Comparison of ENCODE assay signal across 8 cellular contexts in genomic region chr20:33733654-33734576, GRCh38. TPM values are rescaled to one million over a fixed set of nuclear protein-coding genes. Genes with fewer than 3 reads are reported as not detected.
DNase-seq lines count a peak whose midpoint lies in the region; ATAC-seq and TF ChIP-seq lines count a peak whose summit lies in the region.

No MANE protein-coding gene starts in this region.

- peak; percentile 33 for DNase-seq in GM12865 (ENCODE audit: low read depth)
- DNase-seq in NOMO-1 (lab: John Stamatoyannopoulos, UW; ENCODE audit: unreplicated experiment in 2 of 2): peak; percentile 65 to 85
- DNase-seq in cardiac fibroblast (ENCODE audit: low read depth in 2 of 2): peak; percentile 84 to 86
- peak; percentile 59 to 74 for DNase-seq in lung microvascular endothelial cell (ENCODE audit: low read depth in 2 of 2)
- DNase-seq in uterus: no peak
- DNase-seq in activated gamma-delta T cell (lab: John Stamatoyannopoulos, UW): no peak

- H3K9me3 ChIP-seq in uterus: peaks cover 0 to 15% of the 10 kb centered on the region in 2 donors

- H3K36me3 ChIP-seq in uterus: no peaks in the 10 kb centered on the region

- H3K27me3 ChIP-seq in uterus: no peaks in the 10 kb centered on the region

- intact Hi-C loops in uterus (cut with DNase I; ENCODE audit: low total_unique reads): no loop called here

- H3K27ac ChIP-seq in uterus: peak overlapping the region; percentile 55 to 65

- TF ChIP-seq CTCF in GM12865 (IDR thresholded peaks at IDR 0.05; ENCODE audit: insufficient read depth, low read depth, low read length, missing control alignments) (no peak), cardiac fibroblast (IDR thresholded peaks at IDR 0.05; ENCODE audit: low read depth, low read length) (no peak), uterus (IDR thresholded peaks at IDR 0.05) (no peak)

- H3K4me3 ChIP-seq in GM12865 (ENCODE audit: low read depth, low read length) (peak overlapping the region; percentile 2), cardiac fibroblast (replicated peaks in 1 of 2; ENCODE audit: low read depth in 2 of 2, low read length in 2 of 2) (no peak overlapping the region), uterus (no peak overlapping the region)

- TF ChIP-seq POLR2A in uterus (IDR thresholded peaks at IDR 0.05): no peak

- H3K4me1 ChIP-seq in uterus: no peaks in the 10 kb centered on the region

- no peak for ATAC-seq in GM21737 (IDR thresholded peaks at IDR 0.05; ENCODE audit: unreplicated experiment)
- no peak for ATAC-seq in HG02970 (IDR thresholded peaks at IDR 0.05; ENCODE audit: low FRiP score, unreplicated experiment)

RNA-seq across cellular contexts. Expression of gene ZNF341, which starts 2.1 kb away (rescaled TPM):
- total RNA-seq in lung microvascular endothelial cell (0.44 and 0.99 TPM in 2 replicates), uterus (1 to 10 TPM; 1.2 to 3.3 (median 2.7) TPM)

RNA-seq across cellular contexts. Expression of gene PXMP4, which starts 13.8 kb away (rescaled TPM):
- total RNA-seq in lung microvascular endothelial cell (3.9 and 4.0 TPM in 2 replicates), uterus (10 to 100 TPM in 2 of 4 donors, 1 to 10 TPM in 2; 1.8 to 13.8 (median 10.7) TPM)

RNA-seq across cellular contexts. Expression of gene E2F1, which starts 47.7 kb away (rescaled TPM):
- 2.8 and 3.9 TPM in 2 replicates for total RNA-seq in lung microvascular endothelial cell
- total RNA-seq in uterus: 1 to 10 TPM in 2 of 4 donors, under 1 TPM in 1, not detected in 1; 0.51 to 7.3 (median 1.5) TPM

RNA-seq across cellular contexts. Expression of gene NECAB3, which starts 59.7 kb away (rescaled TPM):
- total RNA-seq in lung microvascular endothelial cell (7.2 and 9.7 TPM in 2 replicates), uterus (10 to 100 TPM in 3 of 4 donors, 1 to 10 TPM in 1; 5.6 to 44.3 (median 20.4) TPM)

Comparison
In these comparisons a context has a peak if more than half of its experiments do, and no peak if none do; other contexts are left out.
1. DNase-seq: peak in GM12865 (single experiment), NOMO-1 (2 of 2), cardiac fibroblast (2 of 2) and lung microvascular endothelial cell (2 of 2); none in uterus (0 of 2) and activated gamma-delta T cell (single experiment).